18 cellular contexts compared by ENCODE assay signal in the genomic region with DNA sequence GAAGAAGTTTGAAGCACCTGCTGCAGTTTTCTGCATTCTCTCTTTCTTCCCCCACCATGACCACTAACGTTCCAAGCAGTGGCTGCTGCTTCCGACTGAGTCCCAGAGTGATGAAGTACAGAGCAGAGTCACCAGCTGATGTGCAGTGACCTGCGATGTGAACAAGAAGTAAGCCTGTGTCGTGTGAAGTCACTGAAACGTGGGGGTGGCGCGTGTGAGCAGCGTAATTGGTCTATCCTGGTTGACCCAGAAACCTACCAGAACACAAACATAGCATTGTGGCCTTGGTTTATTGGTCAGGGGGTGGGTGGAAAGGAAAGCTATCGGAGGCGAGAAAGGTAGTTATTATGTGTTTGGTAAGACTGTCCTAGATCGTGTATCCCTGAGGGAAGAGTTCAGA. TPM values are rescaled to one million over a fixed set of nuclear protein-coding genes. Genes with fewer than 3 reads are reported as not detected.
"Had no signal": no experiment of that assay in that cellular context is flagged by ENCODE, and none has a peak within 500 bp of the region (broad histone marks: within the 10 kb centered on the region; RNA-seq: fewer than 3 reads in every experiment).

No MANE protein-coding gene starts in this region.

- H3K9me3 Mint-ChIP-seq: activated B cell treated with CpG ODN at 0.5 μM for 24 hours; activated CD4-positive, alpha-beta T cell treated with anti-CD3 and anti-CD28 coated beads, Interleukin-2, amount 10 ng/mL, durations not matched to agents 24 days and 14 days; activated naive CD8-positive, alpha-beta T cell treated with anti-CD3 and anti-CD28 coated beads for 36 hours; dendritic cell treated with granulocyte-macrophage colony-stimulating factor and Interleukin-4, amounts not matched to agents 40 ng/mL and 50 ng/mL, for 4 days; neural progenitor cell had no signal

- H3K27me3 ChIP-seq: brain microvascular endothelial cell, neural progenitor cell, transverse colon had no signal

- H3K27ac Mint-ChIP-seq: activated B cell treated with CpG ODN at 0.5 μM for 24 hours; activated CD4-positive, alpha-beta T cell treated with anti-CD3 and anti-CD28 coated beads, Interleukin-2, amount 10 ng/mL, durations not matched to agents 24 days and 14 days; activated naive CD8-positive, alpha-beta T cell treated with anti-CD3 and anti-CD28 coated beads for 36 hours; dendritic cell treated with granulocyte-macrophage colony-stimulating factor and Interleukin-4, amounts not matched to agents 40 ng/mL and 50 ng/mL, for 4 days; neural progenitor cell had no signal

- ATAC-seq: left colon had no signal

- H3K4me3 Mint-ChIP-seq: activated B cell treated with CpG ODN at 0.5 μM for 24 hours; activated CD4-positive, alpha-beta T cell treated with anti-CD3 and anti-CD28 coated beads, Interleukin-2, amount 10 ng/mL, durations not matched to agents 24 days and 14 days; activated naive CD8-positive, alpha-beta T cell treated with anti-CD3 and anti-CD28 coated beads for 36 hours; dendritic cell treated with granulocyte-macrophage colony-stimulating factor and Interleukin-4, amounts not matched to agents 40 ng/mL and 50 ng/mL, for 4 days; neural progenitor cell had no signal

- DNase-seq: activated B cell treated with CpG ODN at 0.5 μM for 24 hours; activated CD4-positive, alpha-beta T cell treated with anti-CD3 and anti-CD28 coated beads, Interleukin-2, amount 10 ng/mL, durations not matched to agents 24 days and 14 days; activated gamma-delta T cell treated with Interleukin-2 at 50 U/mL for 16 hours; activated naive CD8-positive, alpha-beta T cell treated with anti-CD3 and anti-CD28 coated beads for 36 hours; activated T-cell treated with anti-CD3 and anti-CD28 coated beads, Interleukin-2, amount 50 U/mL, for 48 hours; brain microvascular endothelial cell; cerebellar nuclear complex; hippocampal formation; left colon; mesendoderm; small intestine; T-helper 2 cell; transverse colon had no signal

- H3K4me1 ChIP-seq: neural progenitor cell, parathyroid adenoma, transverse colon had no signal

- H3K36me3 Mint-ChIP-seq: activated naive CD8-positive, alpha-beta T cell treated with anti-CD3 and anti-CD28 coated beads for 36 hours; neural progenitor cell had no signal

- H3K36me3 ChIP-seq: brain microvascular endothelial cell, neural progenitor cell, transverse colon had no signal

- H3K9me3 ChIP-seq: transverse colon had no signal

- H3K4me1 Mint-ChIP-seq: activated B cell treated with CpG ODN at 0.5 μM for 24 hours; activated CD4-positive, alpha-beta T cell treated with anti-CD3 and anti-CD28 coated beads, Interleukin-2, amount 10 ng/mL, durations not matched to agents 24 days and 14 days; activated naive CD8-positive, alpha-beta T cell treated with anti-CD3 and anti-CD28 coated beads for 36 hours had no signal

- H3K4me3 ChIP-seq: neural progenitor cell, transverse colon had no signal

- H3K27ac ChIP-seq: brain microvascular endothelial cell, neural progenitor cell, parathyroid adenoma, transverse colon had no signal

RNA-seq across cellular contexts. Expression of gene KRTAP5-7, which starts 3.5 kb away (rescaled TPM):
- total RNA-seq: activated CD4-positive, alpha-beta T cell treated with anti-CD3 and anti-CD28 coated beads, Interleukin-2, amount 10 ng/mL, durations not matched to agents 24 days and 14 days; activated naive CD8-positive, alpha-beta T cell treated with anti-CD3 and anti-CD28 coated beads for 36 hours had no signal

RNA-seq across cellular contexts. Expression of gene KRTAP5-8, which starts 7.2 kb away (rescaled TPM):
- total RNA-seq: activated CD4-positive, alpha-beta T cell treated with anti-CD3 and anti-CD28 coated beads, Interleukin-2, amount 10 ng/mL, durations not matched to agents 24 days and 14 days; activated naive CD8-positive, alpha-beta T cell treated with anti-CD3 and anti-CD28 coated beads for 36 hours had no signal

RNA-seq across cellular contexts. Expression of gene KRTAP5-9, which starts 17.6 kb away (rescaled TPM):
- total RNA-seq: activated CD4-positive, alpha-beta T cell treated with anti-CD3 and anti-CD28 coated beads, Interleukin-2, amount 10 ng/mL, durations not matched to agents 24 days and 14 days; activated naive CD8-positive, alpha-beta T cell treated with anti-CD3 and anti-CD28 coated beads for 36 hours had no signal

RNA-seq across cellular contexts. Expression of gene KRTAP5-10, which starts 34.8 kb away (rescaled TPM):
- total RNA-seq: activated CD4-positive, alpha-beta T cell treated with anti-CD3 and anti-CD28 coated beads, Interleukin-2, amount 10 ng/mL, durations not matched to agents 24 days and 14 days; activated naive CD8-positive, alpha-beta T cell treated with anti-CD3 and anti-CD28 coated beads for 36 hours; subcutaneous adipose tissue had no signal

RNA-seq across cellular contexts. Expression of gene KRTAP5-11, which starts 52.1 kb away (rescaled TPM):
- total RNA-seq: activated B cell treated with CpG ODN at 0.5 μM for 24 hours; activated CD4-positive, alpha-beta T cell treated with anti-CD3 and anti-CD28 coated beads, Interleukin-2, amount 10 ng/mL, durations not matched to agents 24 days and 14 days; activated naive CD8-positive, alpha-beta T cell treated with anti-CD3 and anti-CD28 coated beads for 36 hours; left colon; subcutaneous adipose tissue; transverse colon had no signal
- polyA plus RNA-seq: esophagus, small intestine had no signal
